ENCODE assay signal across 9 cellular contexts in the genomic region with DNA sequence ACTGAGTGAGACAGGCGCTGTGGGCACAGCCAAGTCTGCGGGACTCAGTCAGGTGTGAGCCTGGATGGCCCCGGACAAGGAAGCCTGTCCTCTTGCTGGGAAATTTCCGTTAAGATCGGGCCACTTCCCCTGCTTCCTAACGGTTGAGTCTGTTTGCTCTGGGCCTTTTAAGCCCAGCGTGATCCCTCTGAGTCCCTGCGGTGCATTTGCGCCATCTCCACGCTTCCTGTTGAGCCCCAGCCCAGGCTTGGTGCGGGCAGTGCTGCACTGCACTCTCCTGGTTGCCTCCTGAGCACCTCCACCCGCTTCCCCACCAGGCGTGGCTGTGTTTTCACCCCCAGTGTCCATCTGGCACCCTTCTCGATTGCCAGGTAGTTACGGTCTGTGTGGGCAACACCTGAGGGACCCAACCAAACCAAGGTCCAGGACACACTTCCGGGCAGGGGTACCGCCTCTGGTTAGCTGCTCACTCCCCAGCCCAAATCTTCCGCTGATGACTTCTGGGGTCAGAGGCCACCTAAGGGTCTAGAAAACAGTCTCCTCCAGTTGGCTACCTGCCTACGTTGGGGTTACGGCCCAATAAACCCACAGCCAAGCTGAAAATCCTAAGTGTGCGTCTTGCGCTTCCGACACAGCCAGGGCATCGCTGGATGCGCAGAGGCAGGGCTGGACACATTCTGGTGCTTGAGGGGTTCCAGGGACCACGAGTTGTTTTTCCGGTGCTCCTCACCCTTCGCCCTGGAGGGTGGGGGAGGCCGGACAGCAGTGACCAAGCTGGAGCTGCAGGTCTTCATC. TPM values are rescaled to one million over a fixed set of nuclear protein-coding genes. Genes with fewer than 3 reads are reported as not detected.
DNase-seq lines count a peak whose midpoint lies in the region; ATAC-seq and TF ChIP-seq lines count a peak whose summit lies in the region.
"Had no signal": no experiment of that assay in that cellular context is flagged by ENCODE, and none has a peak within 500 bp of the region (broad histone marks: within the 10 kb centered on the region; RNA-seq: fewer than 3 reads in every experiment).

No MANE protein-coding gene starts in this region.

- peaks cover under 1% of the 10 kb centered on the region for H3K36me3 Mint-ChIP-seq in activated naive CD4-positive, alpha-beta T cell treated with anti-CD3 and anti-CD28 coated beads, Interleukin-2, amount 50 U/mL, for 24 hours
- H3K36me3 Mint-ChIP-seq in osteocyte (ENCODE audit: unreplicated experiment): peaks cover 7% of the 10 kb centered on the region

- no peaks in the 10 kb centered on the region for H3K9me3 ChIP-seq in effector memory CD4-positive, alpha-beta T cell (ENCODE audit: control insufficient read depth, low read length)

- no peak overlapping the region for H3K27ac ChIP-seq in effector memory CD4-positive, alpha-beta T cell (ENCODE audit: insufficient read depth, low read length, poor library complexity, severe bottlenecking)

- H3K27me3 ChIP-seq in effector memory CD4-positive, alpha-beta T cell (replicated peaks; ENCODE audit: control insufficient read depth, insufficient read depth, low read length, poor library complexity, severe bottlenecking): no peaks in the 10 kb centered on the region

- H3K36me3 ChIP-seq in effector memory CD4-positive, alpha-beta T cell (ENCODE audit: control insufficient read depth, insufficient read depth, low read length): peaks cover 18% of the 10 kb centered on the region

- peak overlapping the region; percentile 80 for H3K4me3 Mint-ChIP-seq in activated naive CD4-positive, alpha-beta T cell treated with anti-CD3 and anti-CD28 coated beads, Interleukin-2, amount 50 U/mL, for 24 hours
- H3K4me3 Mint-ChIP-seq in osteocyte (ENCODE audit: unreplicated experiment): peak overlapping the region; percentile 68

- H3K4me1 ChIP-seq in effector memory CD4-positive, alpha-beta T cell (ENCODE audit: control insufficient read depth, insufficient read depth, low read length, poor library complexity, severe bottlenecking): peaks cover 20% of the 10 kb centered on the region

- H3K9me3 Mint-ChIP-seq in activated naive CD4-positive, alpha-beta T cell treated with anti-CD3 and anti-CD28 coated beads, Interleukin-2, amount 50 U/mL, for 24 hours: no peaks in the 10 kb centered on the region
- H3K9me3 Mint-ChIP-seq in osteocyte (ENCODE audit: unreplicated experiment): no peaks in the 10 kb centered on the region
- H3K9me3 Mint-ChIP-seq: central memory CD8-positive, alpha-beta T cell had no signal

- H3K4me3 ChIP-seq in effector memory CD4-positive, alpha-beta T cell (ENCODE audit: insufficient read depth, low read depth, low read length, poor library complexity, severe bottlenecking): peak overlapping the region; percentile 50

- peaks cover 12% of the 10 kb centered on the region for H3K4me1 Mint-ChIP-seq in activated naive CD4-positive, alpha-beta T cell treated with anti-CD3 and anti-CD28 coated beads, Interleukin-2, amount 50 U/mL, for 24 hours
- H3K4me1 Mint-ChIP-seq in osteocyte (ENCODE audit: unreplicated experiment): peaks cover 26% of the 10 kb centered on the region

- ATAC-seq in HG03159 (IDR thresholded peaks at IDR 0.05; ENCODE audit: unreplicated experiment) (no peak), GM21360 (IDR thresholded peaks at IDR 0.05; ENCODE audit: unreplicated experiment) (no peak)

- no peaks in the 10 kb centered on the region for H3K27me3 Mint-ChIP-seq in activated naive CD4-positive, alpha-beta T cell treated with anti-CD3 and anti-CD28 coated beads, Interleukin-2, amount 50 U/mL, for 24 hours
- no peaks in the 10 kb centered on the region for H3K27me3 Mint-ChIP-seq in osteocyte (ENCODE audit: unreplicated experiment)
- H3K27me3 Mint-ChIP-seq: central memory CD8-positive, alpha-beta T cell had no signal

- peak overlapping the region; percentile 70 for H3K27ac Mint-ChIP-seq in activated naive CD4-positive, alpha-beta T cell treated with anti-CD3 and anti-CD28 coated beads, Interleukin-2, amount 50 U/mL, for 24 hours
- peak overlapping the region; percentile 68 for H3K27ac Mint-ChIP-seq in osteocyte (ENCODE audit: unreplicated experiment)

- no peak for TF ChIP-seq CTCF in osteocyte (IDR thresholded peaks at IDR 0.05)

- DNase-seq in activated naive CD4-positive, alpha-beta T cell treated with Interleukin-2 at 50 U/mL for 16 hours: no peak
- peak; percentile 23 for DNase-seq in RPMI7951 (ENCODE audit: low read depth)
- no peak for DNase-seq in effector memory CD4-positive, alpha-beta T cell
- no peak for DNase-seq in osteocyte (ENCODE audit: extremely low spot score, unreplicated experiment)
- no peak for DNase-seq in ureter (ENCODE audit: low spot score)

RNA-seq across cellular contexts. Expression of a gene that starts 1.4 kb away (rescaled TPM):
- total RNA-seq in RPMI7951 (2014; rRNA removed; shearing (Covaris generic)): 45.9 and 53.0 TPM in 2 replicates
- 8.0 and 9.5 TPM in 2 replicates for total RNA-seq in osteocyte
- 33.1 TPM for total RNA-seq in ureter

RNA-seq across cellular contexts. Expression of a gene that starts 7.5 kb away (rescaled TPM):
- total RNA-seq in RPMI7951 (2014; rRNA removed; shearing (Covaris generic)): 12.6 and 13.0 TPM in 2 replicates
- total RNA-seq in osteocyte (47.9 and 51.1 TPM in 2 replicates), ureter (59.8 TPM)

RNA-seq across cellular contexts. Expression of a gene that starts 26.9 kb away (rescaled TPM):
- 42.4 and 47.5 TPM in 2 replicates for total RNA-seq in RPMI7951 (2014; rRNA removed; shearing (Covaris generic))
- total RNA-seq in osteocyte (111 and 117 TPM in 2 replicates), ureter (101 TPM)

RNA-seq across cellular contexts. Expression of a gene that starts 27.1 kb away (rescaled TPM):
- total RNA-seq in RPMI7951 (2014; rRNA removed; shearing (Covaris generic)): 28.6 and 30.9 TPM in 2 replicates
- total RNA-seq in osteocyte (41.7 and 46.3 TPM in 2 replicates), ureter (35.5 TPM)

RNA-seq across cellular contexts. Expression of a gene that starts 44.2 kb away (rescaled TPM):
- total RNA-seq in RPMI7951 (2014; rRNA removed; shearing (Covaris generic)): 7.7 and 14.1 TPM in 2 replicates
- total RNA-seq in osteocyte (13.6 and 14.9 TPM in 2 replicates), ureter (19.2 TPM)
